19 cellular contexts compared by ENCODE assay signal in the genomic region with DNA sequence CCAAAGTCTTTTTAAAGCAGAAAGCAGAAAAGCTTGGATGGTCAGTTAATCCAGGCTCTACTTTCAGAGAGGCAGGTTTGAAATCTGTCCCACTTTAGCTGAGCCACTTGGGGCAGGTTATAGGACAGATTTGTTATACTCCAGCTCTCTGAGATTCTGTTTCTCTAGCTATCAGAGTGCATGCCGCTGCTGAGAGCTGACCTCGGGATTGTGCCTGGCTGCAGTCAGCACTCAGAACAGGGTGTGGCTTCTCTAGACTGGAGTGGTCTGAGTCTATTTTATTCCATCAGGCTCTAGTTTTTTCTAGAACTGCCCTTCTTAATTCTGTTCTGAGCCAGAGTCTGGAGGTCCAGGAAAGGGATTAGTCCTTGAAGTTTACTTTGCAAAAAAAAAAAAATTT.
DNase-seq lines count a peak whose midpoint lies in the region; ATAC-seq and TF ChIP-seq lines count a peak whose summit lies in the region.
"Had no signal": no experiment of that assay in that cellular context is flagged by ENCODE, and none has a peak within 500 bp of the region (broad histone marks: within the 10 kb centered on the region; RNA-seq: fewer than 3 reads in every experiment).

No MANE protein-coding gene starts in this region.

- H3K79me1 ChIP-seq in mesendoderm (ENCODE audit: low read length) = no peaks in the 10 kb centered on the region

- no peak overlapping the region for H2AK5ac ChIP-seq in mesendoderm (ENCODE audit: low read length)

- H3K36me3 ChIP-seq in BLaER1 (no peaks in the 10 kb centered on the region), heart right ventricle (no peaks in the 10 kb centered on the region), mesendoderm (ENCODE audit: control insufficient read depth, insufficient read depth, low read length) (no peaks in the 10 kb centered on the region)
- H3K36me3 ChIP-seq: Peyer's patch had no signal

- no peak overlapping the region for H4K5ac ChIP-seq in mesendoderm (ENCODE audit: low read length)

- peak overlapping the region; percentile 83 for H3K18ac ChIP-seq in mesendoderm (ENCODE audit: low read length)

- peak overlapping the region; percentile 85 for H2BK120ac ChIP-seq in mesendoderm (ENCODE audit: low read depth, low read length)

- H4K20me1 ChIP-seq in BLaER1 = no peaks in the 10 kb centered on the region

- H3K4me3 ChIP-seq in BLaER1 (no peak overlapping the region), heart right ventricle (no peak overlapping the region), mesendoderm (ENCODE audit: low read length) (no peak overlapping the region)
- H3K4me3 ChIP-seq: GM12878, GM23248, Peyer's patch had no signal

- no peak overlapping the region for H4K8ac ChIP-seq in mesendoderm (ENCODE audit: low read depth, low read length)

- H3K4me1 ChIP-seq in BLaER1 (peaks cover 48% of the 10 kb centered on the region), heart right ventricle (peaks cover 0 to 17% (median 0%) of the 10 kb centered on the region in 9 donors), mesendoderm (ENCODE audit: control insufficient read depth, low read depth, low read length) (peaks cover 7% of the 10 kb centered on the region)

- intact Hi-C loops in heart right ventricle (cut with DNase I) = loop anchor here in 1 of 10 donors (10.0 kb wide), 1 partner anchor 709 kb away; no protein-coding TSS in a partner anchor

- ATAC-seq in heart right ventricle (peak in 7 of 8 donors; percentile 56 to 87 (median 79)), GM21447 (IDR thresholded peaks at IDR 0.05; ENCODE audit: unreplicated experiment) (no peak)
- ATAC-seq: GM12878 had no signal

- no peak overlapping the region for H3K4ac ChIP-seq in mesendoderm (ENCODE audit: low read depth, low read length)

- H3K4me2 ChIP-seq in BLaER1 (peak overlapping the region; percentile 65; the same call in 1 of the 2 replicates), mesendoderm (ENCODE audit: low read length) (no peak overlapping the region)

- DNase-seq in heart right ventricle = peak in 1 of 2 donors; percentile 21
- no peak for DNase-seq in mesendoderm
- DNase-seq in stimulated activated CD4-positive, alpha-beta T cell treated with anti-CD3 and anti-CD28 coated beads, Interleukin-2, amount 100 ng/mL, for 24 hours = no peak
- no peak for DNase-seq in AG20443 (ENCODE audit: low spot score)
- no peak for DNase-seq in SHP77 treated with DMSO at 0.1 percent for 48 hours (lab: John Stamatoyannopoulos, UW)
- DNase-seq: DMS 273 treated with DMSO at 0.1 percent for 48 hours, GDM1, GM23248, Kasumi-1, MM.1S, NCI-H1092 treated with DMSO at 0.1 percent for 48 hours, NCI-H2081 treated with DMSO at 0.1 percent for 48 hours, NCI-H226, NCI-H524 treated with DMSO at 0.1 percent for 48 hours, Peyer's patch had no signal

- H3K9ac ChIP-seq in BLaER1 (no peak overlapping the region), mesendoderm (ENCODE audit: low read length) (peak overlapping the region; percentile 1)
- H3K9ac ChIP-seq: GM23248 had no signal

- peak overlapping the region; percentile 37 for H2BK5ac ChIP-seq in mesendoderm (ENCODE audit: low read length)

- H3K27me3 ChIP-seq in BLaER1 (no peaks in the 10 kb centered on the region), heart right ventricle (no peaks in the 10 kb centered on the region), mesendoderm (ENCODE audit: insufficient read depth, low read length, poor library complexity) (no peaks in the 10 kb centered on the region)
- H3K27me3 ChIP-seq: Peyer's patch had no signal

- no peak overlapping the region for H3K23ac ChIP-seq in mesendoderm (ENCODE audit: low read length)

- H3K56ac ChIP-seq in mesendoderm (ENCODE audit: low read length) = peak overlapping the region; percentile 34

- H2BK15ac ChIP-seq in mesendoderm (replicated peaks; ENCODE audit: low read depth) = peak overlapping the region; percentile 46

- H3K79me2 ChIP-seq in mesendoderm (ENCODE audit: control insufficient read depth, insufficient read depth, low read length) = no peaks in the 10 kb centered on the region

- WGBS in heart right ventricle, 2 donors = 16 to 33% methylated on average over 2 of the region's 2 CpGs
- no CpG with 5 or more reads among the region's 2 CpGs for WGBS in mesendoderm (ENCODE audit: extremely low coverage, insufficient coverage, low lambda C conversion rate)

- no peak overlapping the region for H3K27ac ChIP-seq in BLaER1
- peak overlapping the region; percentile 10; the same call in 1 of the 2 replicates for H3K27ac ChIP-seq in VCaP
- peak overlapping the region in 2 of 10 donors; percentile 5 to 23 for H3K27ac ChIP-seq in heart right ventricle
- H3K27ac ChIP-seq in mesendoderm (ENCODE audit: low read depth, low read length) = peak overlapping the region; percentile 10
- H3K27ac ChIP-seq: GM23248, Peyer's patch had no signal

- no peaks in the 10 kb centered on the region for H3K9me3 ChIP-seq in BLaER1
- no peaks in the 10 kb centered on the region for H3K9me3 ChIP-seq in heart right ventricle
- H3K9me3 ChIP-seq: Peyer's patch had no signal

- no peak for TF ChIP-seq CTCF in VCaP (conservative IDR thresholded peaks at IDR 0.05)
- no peak for TF ChIP-seq CTCF in heart right ventricle (IDR thresholded peaks at IDR 0.05)
